8 cellular contexts compared by ENCODE assay signal in genomic region chr17:17823433-17824118, GRCh38.
DNase-seq lines count a peak whose midpoint lies in the region; ATAC-seq lines count a peak whose summit lies in the region.

No MANE protein-coding gene starts in this region.

- ATAC-seq in GM18867 (IDR thresholded peaks at IDR 0.05; ENCODE audit: unreplicated experiment) (peak; percentile 76), HG03095 (IDR thresholded peaks at IDR 0.05; ENCODE audit: unreplicated experiment) (peak; percentile 56)
- peak; percentile 80 to 81 for ATAC-seq in activated CD4-positive, CD25-positive, alpha-beta regulatory T cell treated with anti-CD3 and anti-CD28 coated beads, Interleukin-2, amount 50 U/mL, for 24 hours

- H3K27me3 ChIP-seq in layer of hippocampus (ENCODE audit: control insufficient read depth, insufficient read depth, low read length): no peaks in the 10 kb centered on the region

- DNase-seq in AG08396 (ENCODE audit: low spot score): peak; percentile 99
- peak; percentile 80 for DNase-seq in NCI-H226
- peak; percentile 86 for DNase-seq in cerebellar cortex (ENCODE audit: low spot score)
- peak in 3 of 4 experiments; percentile 27 to 66 (median 47) for DNase-seq in stimulated activated CD4-positive, alpha-beta T cell treated with anti-CD3 and anti-CD28 coated beads, Interleukin-1b, Interleukin-23, amount 100 ng/mL, for 24 hours (ENCODE audit: low read depth in 4 of 4, low spot score in 1 of 4)

- H3K27ac ChIP-seq in layer of hippocampus (ENCODE audit: low read depth, low read length): peak overlapping the region; percentile 90

Comparison
In these comparisons a context has a peak if more than half of its experiments do, and no peak if none do; other contexts are left out.
1. Peak in every context shown above with its lines: DNase-seq, ATAC-seq and H3K27ac ChIP-seq.
2. DNase-seq: peak in every context shown above with its lines; median percentile 99 in AG08396; 86 in cerebellar cortex; 80 in NCI-H226; 47 in stimulated activated CD4-positive, alpha-beta T cell treated with anti-CD3 and anti-CD28 coated beads, Interleukin-1b, Interleukin-23, amount 100 ng/mL, for 24 hours.